1 cellular context compared by ENCODE assay signal in genomic region chr10:78044179-78044578, GRCh38.
TF ChIP-seq lines count a peak whose summit lies in the region.

No MANE protein-coding gene starts in this region.

TF ChIP-seq in IMR-90, 13 proteins besides CTCF, POLR2A, EP300 and RAD21 (continued from another document):
- no peak for TF ChIP-seq USF2 (IDR thresholded peaks at IDR 0.05; ENCODE audit: low read depth, low read length)
- TF ChIP-seq CHD1 (IDR thresholded peaks at IDR 0.05; ENCODE audit: low read depth, low read length), result no peak
